8 cellular contexts compared by ENCODE assay signal in the genomic region with DNA sequence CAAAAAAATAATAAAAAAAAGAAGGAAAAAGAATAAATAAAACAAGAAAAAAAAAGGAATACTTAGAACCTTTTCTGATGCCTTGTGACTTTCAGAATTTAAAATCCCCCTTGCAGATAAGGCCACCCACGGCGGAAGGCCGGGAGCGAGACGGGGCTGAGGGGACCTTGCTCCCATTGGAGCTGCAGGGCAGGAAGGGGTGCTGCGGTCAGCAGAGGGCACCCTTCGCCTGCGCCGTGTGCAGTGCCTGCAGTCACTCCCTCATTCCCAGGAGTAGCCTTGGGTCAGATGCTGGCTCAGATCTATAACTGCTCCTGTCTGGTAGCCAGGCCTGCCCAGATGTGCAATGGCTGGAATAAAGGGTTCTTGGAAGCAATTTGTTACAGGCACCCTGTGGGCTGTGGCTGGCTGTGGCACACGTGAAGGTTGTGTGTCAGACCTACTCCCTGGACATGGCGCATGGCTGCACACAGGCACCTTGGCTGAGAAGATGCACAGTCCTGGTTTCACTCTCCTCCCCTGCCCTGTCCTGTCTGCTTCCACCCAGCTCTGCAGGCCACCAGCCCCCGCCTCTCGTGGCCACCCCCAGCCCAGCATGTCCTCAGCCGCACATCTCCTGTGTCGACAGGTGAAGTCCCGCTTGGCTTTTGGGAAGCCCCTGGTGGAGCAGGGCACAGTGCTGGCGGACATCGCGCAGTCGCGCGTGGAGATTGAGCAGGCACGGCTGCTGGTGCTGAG. TPM values are rescaled to one million over a fixed set of nuclear protein-coding genes. Genes with fewer than 3 reads are reported as not detected.
DNase-seq lines count a peak whose midpoint lies in the region; ATAC-seq and TF ChIP-seq lines count a peak whose summit lies in the region.

No MANE protein-coding gene starts in this region.

- no peaks in the 10 kb centered on the region for H3K9me3 Mint-ChIP-seq in brain

- H3K27ac Mint-ChIP-seq in brain = peak overlapping the region in 1 of 5 experiments; percentile 61

- no peaks in the 10 kb centered on the region for H3K9me3 ChIP-seq in MG63
- no peaks in the 10 kb centered on the region for H3K9me3 ChIP-seq in effector memory CD4-positive, alpha-beta T cell (ENCODE audit: control insufficient read depth, low read length)

- H3K27ac ChIP-seq in temporal lobe (ENCODE audit: low read depth, low read length) = peak overlapping the region; percentile 14
- H3K27ac ChIP-seq in effector memory CD4-positive, alpha-beta T cell (ENCODE audit: insufficient read depth, low read length, poor library complexity, severe bottlenecking) = no peak overlapping the region

- H3K4me1 ChIP-seq in effector memory CD4-positive, alpha-beta T cell (ENCODE audit: control insufficient read depth, insufficient read depth, low read length, poor library complexity, severe bottlenecking) = no peaks in the 10 kb centered on the region

- ATAC-seq in HG02678 (IDR thresholded peaks at IDR 0.05; ENCODE audit: unreplicated experiment) = no peak
- no peak for ATAC-seq in HG02970 (IDR thresholded peaks at IDR 0.05; ENCODE audit: low FRiP score, unreplicated experiment)

- H3K27me3 ChIP-seq in MG63 = no peaks in the 10 kb centered on the region
- H3K27me3 ChIP-seq in effector memory CD4-positive, alpha-beta T cell (replicated peaks; ENCODE audit: control insufficient read depth, insufficient read depth, low read length, poor library complexity, severe bottlenecking) = no peaks in the 10 kb centered on the region

- TF ChIP-seq CTCF in brain (conservative IDR thresholded peaks at IDR 0.05) = peak; percentile 73 to 80

- peaks cover 14% of the 10 kb centered on the region for H3K36me3 Mint-ChIP-seq in brain

- no peaks in the 10 kb centered on the region for H3K36me3 ChIP-seq in MG63
- peaks cover 34% of the 10 kb centered on the region for H3K36me3 ChIP-seq in effector memory CD4-positive, alpha-beta T cell (ENCODE audit: control insufficient read depth, insufficient read depth, low read length)

- H3K4me3 ChIP-seq in MG63 = no peak overlapping the region
- H3K4me3 ChIP-seq in effector memory CD4-positive, alpha-beta T cell (ENCODE audit: insufficient read depth, low read depth, low read length, poor library complexity, severe bottlenecking) = no peak overlapping the region

- peaks cover 15% of the 10 kb centered on the region for H3K4me1 Mint-ChIP-seq in brain

- H3K4me3 Mint-ChIP-seq in brain = no peak overlapping the region

- H3K27me3 Mint-ChIP-seq in brain = no peaks in the 10 kb centered on the region

- DNase-seq in GM03348 (ENCODE audit: low spot score) (peak; percentile 89), MG63 (peak; percentile 49), iris pigment epithelial cell (ENCODE audit: low read depth) (peak; percentile 58)
- no peak for DNase-seq in effector memory CD4-positive, alpha-beta T cell

RNA-seq across cellular contexts. Expression of a gene that starts 13.4 kb away (rescaled TPM):
- total RNA-seq in MG63 (2014; rRNA removed; shearing (Covaris generic); ENCODE audit: low replicate concordance) = 55.8 and 61.9 TPM in 2 replicates
- polyA plus RNA-seq in brain (ENCODE audit: insufficient read depth, low read depth, low replicate concordance) = 157 TPM
- 11.1 TPM for total RNA-seq in temporal lobe

Comparison
In these comparisons a context has a peak if more than half of its experiments do, and no peak if none do; other contexts are left out.
1. DNase-seq: peak in GM03348 (single experiment), MG63 (single experiment) and iris pigment epithelial cell (single experiment); none in effector memory CD4-positive, alpha-beta T cell (0 of 3).